ENCODE assay signal across 15 cellular contexts in the genomic region with DNA sequence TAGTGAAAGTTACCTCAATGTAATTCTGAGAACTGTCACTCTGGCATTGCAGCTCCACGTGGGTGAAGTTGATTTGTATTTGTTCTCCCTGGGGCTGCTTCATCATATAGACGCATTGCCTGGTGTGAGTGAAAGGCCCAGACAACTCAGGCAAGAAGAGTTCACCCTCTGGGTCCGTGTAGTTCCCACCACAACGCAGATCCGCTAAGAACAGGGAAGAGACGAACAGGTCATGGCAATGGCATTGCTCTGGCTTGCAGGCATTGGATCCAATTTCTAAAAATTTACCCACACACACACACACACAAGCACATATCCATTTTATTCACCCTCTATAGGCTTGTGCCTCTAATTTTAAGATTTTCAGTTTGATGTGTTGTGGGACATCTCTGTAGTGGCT. TPM values are rescaled to one million over a fixed set of nuclear protein-coding genes. Genes with fewer than 3 reads are reported as not detected.
DNase-seq lines count a peak whose midpoint lies in the region; ATAC-seq, FAIRE-seq and TF ChIP-seq lines count a peak whose summit lies in the region.
"Had no signal": no experiment of that assay in that cellular context is flagged by ENCODE, and none has a peak within 500 bp of the region (broad histone marks: within the 10 kb centered on the region; RNA-seq: fewer than 3 reads in every experiment).

No MANE protein-coding gene starts in this region.

- peak overlapping the region; percentile 44 for H2AFZ ChIP-seq in mammary epithelial cell (ENCODE audit: low read depth, low read length)

- H4K8ac ChIP-seq in mesendoderm (ENCODE audit: low read depth, low read length), result no peak overlapping the region

- no peak overlapping the region for H3K4me3 Mint-ChIP-seq in endothelial cell (ENCODE audit: unreplicated experiment)
- H3K4me3 Mint-ChIP-seq: CD4-positive, CD25-positive, alpha-beta regulatory T cell had no signal

- H3K4me1 Mint-ChIP-seq in endothelial cell (ENCODE audit: unreplicated experiment), result peaks cover 20% of the 10 kb centered on the region
- H3K4me1 Mint-ChIP-seq: CD4-positive, CD25-positive, alpha-beta regulatory T cell had no signal

- BruUV-seq in mammary epithelial cell (replicated peaks; lab: Mats Ljungman, UMichigan), result no TSS peak

- peak overlapping the region; percentile 83 for H3K27ac Mint-ChIP-seq in endothelial cell (ENCODE audit: unreplicated experiment)

- no peak overlapping the region for H3K4ac ChIP-seq in mesendoderm (ENCODE audit: low read depth, low read length)

- H3K36me3 ChIP-seq in mammary epithelial cell (ENCODE audit: insufficient read depth, low read length) (no peaks in the 10 kb centered on the region), breast epithelium (no peaks in the 10 kb centered on the region), mesendoderm (ENCODE audit: control insufficient read depth, insufficient read depth, low read length) (no peaks in the 10 kb centered on the region)
- H3K36me3 ChIP-seq: BLaER1 treated with 17β-estradiol and CSF1 and Interleukin-3, amounts not matched to agents 10 nM and 100 nM had no signal

- H3K4me3 ChIP-seq in mammary epithelial cell (replicated peaks in 1 of 3; ENCODE audit: insufficient read depth in 1 of 3, low read depth in 2 of 3, low read length in 3 of 3) (no peak overlapping the region), breast epithelium (no peak overlapping the region), mesendoderm (ENCODE audit: low read length) (no peak overlapping the region)
- H3K4me3 ChIP-seq: BLaER1 treated with 17β-estradiol and CSF1 and Interleukin-3, amounts not matched to agents 10 nM and 100 nM had no signal

- no peak overlapping the region for H2BK120ac ChIP-seq in mesendoderm (ENCODE audit: low read depth, low read length)

- H3K9me3 ChIP-seq in mammary epithelial cell (replicated peaks; ENCODE audit: insufficient read depth, low read length) (no peaks in the 10 kb centered on the region), breast epithelium (no peaks in the 10 kb centered on the region)
- H3K9me3 ChIP-seq: BLaER1 treated with 17β-estradiol and CSF1 and Interleukin-3, amounts not matched to agents 10 nM and 100 nM had no signal

- H3K27me3 ChIP-seq in mammary epithelial cell (ENCODE audit: insufficient read depth, low read length) (no peaks in the 10 kb centered on the region), breast epithelium (no peaks in the 10 kb centered on the region), mesendoderm (ENCODE audit: insufficient read depth, low read length, poor library complexity) (no peaks in the 10 kb centered on the region)
- H3K27me3 ChIP-seq: BLaER1 treated with 17β-estradiol and CSF1 and Interleukin-3, amounts not matched to agents 10 nM and 100 nM had no signal

- H2AK5ac ChIP-seq in mesendoderm (ENCODE audit: low read length), result no peak overlapping the region

- no peak overlapping the region for H2BK5ac ChIP-seq in mesendoderm (ENCODE audit: low read length)

- ATAC-seq in HG03469 (IDR thresholded peaks at IDR 0.05; ENCODE audit: unreplicated experiment) (no peak), GM18498 (IDR thresholded peaks at IDR 0.05; ENCODE audit: unreplicated experiment) (no peak)
- ATAC-seq: HCT116 had no signal

- no peak overlapping the region for H4K5ac ChIP-seq in mesendoderm (ENCODE audit: low read length)

- CTCF ChIA-PET in mammary epithelial cell (lab: Charles Lee; ENCODE audit: low non-redundant PET), result no interaction called here

- no peaks in the 10 kb centered on the region for H3K79me1 ChIP-seq in mesendoderm (ENCODE audit: low read length)

- H3K9ac ChIP-seq in mammary epithelial cell (ENCODE audit: insufficient read depth, low read length) (no peak overlapping the region), mesendoderm (ENCODE audit: low read length) (no peak overlapping the region)
- H3K9ac ChIP-seq: BLaER1 treated with 17β-estradiol and CSF1 and Interleukin-3, amounts not matched to agents 10 nM and 100 nM had no signal

- in situ Hi-C loops in mammary epithelial cell (cut with MboI; ENCODE audit: low sequenced_read_pairs in 2 of 2), result no loop called here

- intact Hi-C loops in mammary epithelial cell (cut with micrococcal nuclease) (no loop called here), breast epithelium (cut with DNase I; ENCODE audit: low total_unique reads) (no loop called here)

- H3K27me3 Mint-ChIP-seq in endothelial cell (ENCODE audit: unreplicated experiment), result peaks cover 2% of the 10 kb centered on the region
- H3K27me3 Mint-ChIP-seq: CD4-positive, CD25-positive, alpha-beta regulatory T cell had no signal

- TF ChIP-seq CTCF in mammary epithelial cell (conservative IDR thresholded peaks at IDR 0.05 in 1 of 2, IDR thresholded peaks at IDR 0.05 in 1 of 2; ENCODE audit: extremely low read depth in 1 of 2, insufficient read depth in 1 of 2, low read depth in 1 of 2, low read length in 2 of 2), result no peak
- no peak for TF ChIP-seq CTCF in breast epithelium (IDR thresholded peaks at IDR 0.05)
- TF ChIP-seq CTCF in endothelial cell (IDR thresholded peaks at IDR 0.05; ENCODE audit: unreplicated experiment), result no peak

- H3K79me2 ChIP-seq in mammary epithelial cell (ENCODE audit: insufficient read depth, low read length), result no peaks in the 10 kb centered on the region
- H3K79me2 ChIP-seq in mesendoderm (ENCODE audit: control insufficient read depth, insufficient read depth, low read length), result no peaks in the 10 kb centered on the region

- no peak overlapping the region for H3K18ac ChIP-seq in mesendoderm (ENCODE audit: low read length)

- H3K56ac ChIP-seq in mesendoderm (ENCODE audit: low read length), result no peak overlapping the region

- WGBS in mammary epithelial cell (ENCODE audit: low coverage, missing lambda C conversion rate), result 68% methylated on average over 6 of the region's 6 CpGs
- WGBS in mesendoderm (ENCODE audit: extremely low coverage, insufficient coverage, low lambda C conversion rate), result no CpG with 5 or more reads among the region's 6 CpGs

- TF ChIP-seq POLR2A in breast epithelium (IDR thresholded peaks at IDR 0.05), result no peak

- dilution Hi-C loops in mammary epithelial cell (cut with HindIII; ENCODE audit: low sequenced_read_pairs), result no loop called here

- peak; percentile 35 for FAIRE-seq in urothelium cell line (lab: Jason Lieb, UNC)
- FAIRE-seq: H54 had no signal

- H3K23ac ChIP-seq in mesendoderm (ENCODE audit: low read length), result no peak overlapping the region

- no peaks in the 10 kb centered on the region for H4K20me1 ChIP-seq in mammary epithelial cell (ENCODE audit: insufficient read depth, low read length)
- H4K20me1 ChIP-seq: BLaER1 treated with 17β-estradiol and CSF1 and Interleukin-3, amounts not matched to agents 10 nM and 100 nM had no signal

- no peaks in the 10 kb centered on the region for H3K36me3 Mint-ChIP-seq in endothelial cell (ENCODE audit: low read depth, unreplicated experiment)

- no peak overlapping the region for H3K27ac ChIP-seq in mammary epithelial cell (ENCODE audit: insufficient read depth, low read depth, low read length)
- H3K27ac ChIP-seq in breast epithelium, result no peak overlapping the region
- no peak overlapping the region for H3K27ac ChIP-seq in mesendoderm (ENCODE audit: low read depth, low read length)
- H3K27ac ChIP-seq: 22Rv1 had no signal

- no peaks in the 10 kb centered on the region for H3K4me1 ChIP-seq in mammary epithelial cell (ENCODE audit: insufficient read depth, low read length)
- no peaks in the 10 kb centered on the region for H3K4me1 ChIP-seq in breast epithelium
- no peaks in the 10 kb centered on the region for H3K4me1 ChIP-seq in mesendoderm (ENCODE audit: control insufficient read depth, low read depth, low read length)

- no peaks in the 10 kb centered on the region for H3K9me3 Mint-ChIP-seq in endothelial cell (ENCODE audit: unreplicated experiment)
- H3K9me3 Mint-ChIP-seq: CD4-positive, CD25-positive, alpha-beta regulatory T cell had no signal

- H2BK15ac ChIP-seq in mesendoderm (replicated peaks; ENCODE audit: low read depth), result peak overlapping the region; percentile 36

- no peak overlapping the region for H3K4me2 ChIP-seq in mammary epithelial cell (ENCODE audit: insufficient read depth, low read depth, low read length)
- no peak overlapping the region for H3K4me2 ChIP-seq in mesendoderm (ENCODE audit: low read length)

- DNase-seq in mammary epithelial cell (no peak), breast epithelium (ENCODE audit: low spot score in 2 of 2) (no peak), endothelial cell (ENCODE audit: low spot score) (no peak), mesendoderm (no peak), urothelium cell line (ENCODE audit: low spot score) (no peak)
- no peak for DNase-seq in stimulated activated naive CD4-positive, alpha-beta T cell (lab: John Stamatoyannopoulos, UW)
- DNase-seq: CD4-positive, CD25-positive, alpha-beta regulatory T cell; DMS53; GF-D8 had no signal

RNA-seq across cellular contexts. Expression of gene CUBN, which starts 45.4 kb away (rescaled TPM):
- total RNA-seq in mammary epithelial cell, result under 1 TPM; 0.28 to 0.67 TPM
- 0.06 TPM for polyA plus RNA-seq in mammary epithelial cell
- 0.36 TPM for polyA minus RNA-seq in mammary epithelial cell
- total RNA-seq in breast epithelium, result 1 to 10 TPM; 1.6 to 5.7 (median 5.0) TPM
- total RNA-seq in endothelial cell (ENCODE audit: unreplicated experiment), result 8.8 TPM
- 0.10 TPM for polyA plus RNA-seq in mesendoderm (2013, experiment 1 of 2)
- polyA plus RNA-seq in mesendoderm (2013, experiment 2 of 2), result 0.07 TPM
